Comparison of ENCODE assay signal across 21 cellular contexts in the genomic region with DNA sequence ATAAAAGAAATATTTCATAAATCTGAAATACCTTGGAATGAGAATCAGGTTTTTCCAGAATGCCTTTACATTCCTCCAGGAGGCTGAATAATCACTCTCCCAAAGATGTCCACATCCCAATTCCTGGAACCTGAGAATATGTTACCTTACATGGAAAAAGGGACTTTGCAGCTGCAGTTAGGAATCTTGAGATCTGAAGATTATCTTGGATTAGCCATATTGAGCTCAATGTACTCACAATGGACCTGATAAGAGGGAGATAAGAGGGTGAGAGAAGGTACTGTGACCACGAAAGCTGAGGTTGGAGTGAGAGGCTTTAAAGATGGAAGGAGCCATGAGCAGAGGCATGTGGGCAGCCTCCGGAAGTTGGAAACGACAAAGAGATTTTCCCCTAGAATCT. TPM values are rescaled to one million over a fixed set of nuclear protein-coding genes. Genes with fewer than 3 reads are reported as not detected.
DNase-seq lines count a peak whose midpoint lies in the region; ATAC-seq and TF ChIP-seq lines count a peak whose summit lies in the region.
"Had no signal": no experiment of that assay in that cellular context is flagged by ENCODE, and none has a peak within 500 bp of the region (broad histone marks: within the 10 kb centered on the region; RNA-seq: fewer than 3 reads in every experiment).

No MANE protein-coding gene starts in this region.

- H3K27me3 ChIP-seq in Caco-2 (replicated peaks; ENCODE audit: control insufficient read depth, insufficient read depth, low read length) = no peaks in the 10 kb centered on the region
- no peaks in the 10 kb centered on the region for H3K27me3 ChIP-seq in GM23338 (ENCODE audit: insufficient read depth)
- peaks cover 35% of the 10 kb centered on the region for H3K27me3 ChIP-seq in endodermal cell (ENCODE audit: control insufficient read depth, insufficient read depth, low read length, poor library complexity, severe bottlenecking)
- H3K27me3 ChIP-seq in mesendoderm (ENCODE audit: insufficient read depth, low read length, poor library complexity) = no peaks in the 10 kb centered on the region
- H3K27me3 ChIP-seq: BE2C, BLaER1 had no signal

- H2AK5ac ChIP-seq in mesendoderm (ENCODE audit: low read length) = no peak overlapping the region

- no TSS peak for BruUV-seq in Caco-2 (replicated peaks; lab: Mats Ljungman, UMichigan)

- H3K4me2 ChIP-seq in GM23338 (no peak overlapping the region), mesendoderm (ENCODE audit: low read length) (no peak overlapping the region)
- H3K4me2 ChIP-seq: BLaER1 had no signal

- no peak overlapping the region for H4K8ac ChIP-seq in mesendoderm (ENCODE audit: low read depth, low read length)

- no peak overlapping the region for H4K5ac ChIP-seq in mesendoderm (ENCODE audit: low read length)

- H3K27me3 Mint-ChIP-seq in Caco-2 (ENCODE audit: insufficient read depth, unreplicated experiment) (no peaks in the 10 kb centered on the region), GM23338 (ENCODE audit: insufficient read depth, low read depth, poor library complexity) (peaks cover 2% of the 10 kb centered on the region), endodermal cell (ENCODE audit: insufficient read depth) (peaks cover 67% of the 10 kb centered on the region)

- H3K23ac ChIP-seq in mesendoderm (ENCODE audit: low read length) = no peak overlapping the region

- intact Hi-C loops in Caco-2 (cut with micrococcal nuclease; ENCODE audit: unreplicated experiment) = no loop called here

- H3K36me3 ChIP-seq in Caco-2 (ENCODE audit: control insufficient read depth, insufficient read depth, low read length) (no peaks in the 10 kb centered on the region), GM23338 (ENCODE audit: insufficient read depth) (no peaks in the 10 kb centered on the region), endodermal cell (ENCODE audit: control insufficient read depth, insufficient read depth, low read length) (no peaks in the 10 kb centered on the region), mesendoderm (ENCODE audit: control insufficient read depth, insufficient read depth, low read length) (no peaks in the 10 kb centered on the region)
- H3K36me3 ChIP-seq: BE2C, BLaER1 had no signal

- H3K4me1 Mint-ChIP-seq in Caco-2 (ENCODE audit: low read depth, unreplicated experiment) = peaks cover 21% of the 10 kb centered on the region
- H3K4me1 Mint-ChIP-seq in GM23338 = no peaks in the 10 kb centered on the region
- no peaks in the 10 kb centered on the region for H3K4me1 Mint-ChIP-seq in endodermal cell

- no peak overlapping the region for H3K18ac ChIP-seq in mesendoderm (ENCODE audit: low read length)

- H3K9me3 Mint-ChIP-seq in Caco-2 (ENCODE audit: unreplicated experiment) (peaks cover 11% of the 10 kb centered on the region), GM23338 (no peaks in the 10 kb centered on the region), endodermal cell (peaks cover 21% of the 10 kb centered on the region)
- H3K9me3 Mint-ChIP-seq: CD8-positive, alpha-beta memory T cell had no signal

- H3K9ac ChIP-seq in endodermal cell (ENCODE audit: extremely low read depth, low read length, poor library complexity, severe bottlenecking) (no peak overlapping the region), mesendoderm (ENCODE audit: low read length) (no peak overlapping the region)
- H3K9ac ChIP-seq: BLaER1 had no signal

- WGBS in endodermal cell (ENCODE audit: insufficient coverage in 1 of 2, insufficient read length in 1 of 2), 2 experiments = 75 to 76% methylated on average over 2 to 3 of the region's 3 CpGs
- no CpG with 5 or more reads among the region's 3 CpGs for WGBS in mesendoderm (ENCODE audit: extremely low coverage, insufficient coverage, low lambda C conversion rate)

- no peaks in the 10 kb centered on the region for H3K79me2 ChIP-seq in GM23338 (replicated peaks; ENCODE audit: insufficient read depth)
- H3K79me2 ChIP-seq in mesendoderm (ENCODE audit: control insufficient read depth, insufficient read depth, low read length) = no peaks in the 10 kb centered on the region

- H3K9me3 ChIP-seq in Caco-2 (no peaks in the 10 kb centered on the region), endodermal cell (ENCODE audit: control insufficient read depth, low read length) (peaks cover 32% of the 10 kb centered on the region)
- H3K9me3 ChIP-seq: BE2C, BLaER1 had no signal

- H3K27ac Mint-ChIP-seq in Caco-2 (ENCODE audit: unreplicated experiment) (peak overlapping the region; percentile 26), GM23338 (no peak overlapping the region), endodermal cell (no peak overlapping the region)
- H3K27ac Mint-ChIP-seq: CD14-positive monocyte; CD4-positive, alpha-beta memory T cell; CD4-positive, CD25-positive, alpha-beta regulatory T cell; CD8-positive, alpha-beta memory T cell had no signal

- H2BK5ac ChIP-seq in mesendoderm (ENCODE audit: low read length) = no peak overlapping the region

- no peak overlapping the region for H3K4me3 Mint-ChIP-seq in Caco-2 (ENCODE audit: unreplicated experiment)
- no peak overlapping the region for H3K4me3 Mint-ChIP-seq in GM23338
- H3K4me3 Mint-ChIP-seq in endodermal cell = no peak overlapping the region
- H3K4me3 Mint-ChIP-seq: CD4-positive, alpha-beta memory T cell; CD4-positive, CD25-positive, alpha-beta regulatory T cell; CD8-positive, alpha-beta memory T cell had no signal

- H3K4me1 ChIP-seq in Caco-2 = peaks cover 13% of the 10 kb centered on the region
- no peaks in the 10 kb centered on the region for H3K4me1 ChIP-seq in GM23338 (ENCODE audit: insufficient read depth)
- no peaks in the 10 kb centered on the region for H3K4me1 ChIP-seq in endodermal cell (ENCODE audit: control insufficient read depth, insufficient read depth, low read length)
- no peaks in the 10 kb centered on the region for H3K4me1 ChIP-seq in mesendoderm (ENCODE audit: control insufficient read depth, low read depth, low read length)
- H3K4me1 ChIP-seq: BLaER1 had no signal

- no peak overlapping the region for H3K56ac ChIP-seq in mesendoderm (ENCODE audit: low read length)

- no peaks in the 10 kb centered on the region for H3F3A ChIP-seq in GM23338 (replicated peaks; ENCODE audit: low read depth)

- 0 out of 2 replicates have a peak overlapping the region, but pooled peaks have one; percentile 5 for H2AFZ ChIP-seq in GM23338

- H3K4ac ChIP-seq in mesendoderm (ENCODE audit: low read depth, low read length) = no peak overlapping the region

- H4K20me1 ChIP-seq in GM23338 (replicated peaks; ENCODE audit: insufficient read depth) = no peaks in the 10 kb centered on the region
- H4K20me1 ChIP-seq: BLaER1 had no signal

- H2BK120ac ChIP-seq in mesendoderm (ENCODE audit: low read depth, low read length) = no peak overlapping the region

- no peaks in the 10 kb centered on the region for H3K79me1 ChIP-seq in mesendoderm (ENCODE audit: low read length)

- DNase-seq in Caco-2 = no peak
- no peak for DNase-seq in GM23338 (ENCODE audit: low spot score)
- DNase-seq in endodermal cell = no peak
- peak; percentile 78 for DNase-seq in mesendoderm
- DNase-seq in SHP77 treated with DMSO at 0.1 percent for 48 hours (lab: John Stamatoyannopoulos, UW) = no peak
- no peak for DNase-seq in caudate nucleus (lab: John Stamatoyannopoulos, UW)
- DNase-seq in HCEC 1CT = no peak
- DNase-seq in hypothalamus (lab: John Stamatoyannopoulos, UW) = no peak
- DNase-seq: 8988T; ACHN; BE2C; C1 segment of cervical spinal cord; Calu3; CD4-positive, alpha-beta memory T cell; CD4-positive, CD25-positive, alpha-beta regulatory T cell; CD8-positive, alpha-beta memory T cell; COR-L47; DMS79 treated with DMSO at 0.1 percent for 48 hours; GF-D8 had no signal

- POLR2A ChIA-PET in Caco-2 (lab: Charles Lee) = no interaction called here

- H3K4me3 ChIP-seq in Caco-2 (ENCODE audit: low read depth, low read length) = no peak overlapping the region
- H3K4me3 ChIP-seq in GM23338 = no peak overlapping the region
- H3K4me3 ChIP-seq in endodermal cell (ENCODE audit: low read length) = peak overlapping the region; percentile 65
- no peak overlapping the region for H3K4me3 ChIP-seq in mesendoderm (ENCODE audit: low read length)
- H3K4me3 ChIP-seq: BLaER1 had no signal

- H3K9me2 ChIP-seq in GM23338 (ENCODE audit: insufficient read depth) = 0 out of 2 replicates have a peak, but pooled peaks cover under 1% of the 10 kb centered on the region

- H3K36me3 Mint-ChIP-seq in Caco-2 (ENCODE audit: insufficient read depth, unreplicated experiment) = no peaks in the 10 kb centered on the region
- H3K36me3 Mint-ChIP-seq in GM23338 (ENCODE audit: low read depth) = no peaks in the 10 kb centered on the region
- no peaks in the 10 kb centered on the region for H3K36me3 Mint-ChIP-seq in endodermal cell (ENCODE audit: low read depth)
- H3K36me3 Mint-ChIP-seq: CD14-positive monocyte; CD4-positive, alpha-beta memory T cell; CD4-positive, CD25-positive, alpha-beta regulatory T cell; CD8-positive, alpha-beta memory T cell had no signal

- no peak overlapping the region for H3K27ac ChIP-seq in GM23338 (ENCODE audit: low read depth)
- no peak overlapping the region for H3K27ac ChIP-seq in endodermal cell (ENCODE audit: low read depth, low read length)
- H3K27ac ChIP-seq in mesendoderm (ENCODE audit: low read depth, low read length) = no peak overlapping the region
- no peak overlapping the region for H3K27ac ChIP-seq in caudate nucleus (ENCODE audit: low read depth, low read length)
- H3K27ac ChIP-seq: BLaER1 had no signal

- CTCF ChIA-PET in Caco-2 (lab: Charles Lee) = interaction anchor here (0.6 kb wide), 2 partner anchors 167 to 545 kb away, joined by 3 read pairs; no protein-coding TSS in a partner anchor

- ATAC-seq in GM23338 = no peak

- no peak overlapping the region for H2BK15ac ChIP-seq in mesendoderm (replicated peaks; ENCODE audit: low read depth)

- TF ChIP-seq CTCF in Caco-2 (IDR thresholded peaks at IDR 0.05; ENCODE audit: insufficient read depth in 1 of 2, low read depth in 1 of 2, low read length in 1 of 2, severe bottlenecking in 1 of 2, unreplicated experiment in 1 of 2) (no peak), GM23338 (conservative IDR thresholded peaks at IDR 0.05; ENCODE audit: low read depth in 2 of 2) (no peak), endodermal cell (conservative IDR thresholded peaks at IDR 0.05) (no peak)

TF ChIP-seq in GM23338, 12 proteins besides CTCF, POLR2A, EP300 and RAD21 (continues in another document):
- TF ChIP-seq EZH2phosphoT487 (IDR thresholded peaks at IDR 0.05; ENCODE audit: unreplicated experiment) = no peak

RNA-seq across cellular contexts. Expression of gene MBNL2, which starts 36.8 kb away (rescaled TPM):
- 41.6 TPM in 2 replicates for total RNA-seq in Caco-2 (2022)
- 1.3 and 3.2 TPM in 2 replicates for total RNA-seq in GM23338 (2014; rRNA removed; shearing (Covaris generic))
- polyA plus RNA-seq in GM23338 (2016; fragmentation: Nextera tagmentation; extraction: Ambion mirVana) = 0.49 and 0.55 TPM in 2 replicates
- 1 to 10 TPM; 1.7 to 3.3 TPM for total RNA-seq in endodermal cell
- 22.0 TPM for polyA plus RNA-seq in endodermal cell (2013, experiment 1 of 2)
- polyA plus RNA-seq in endodermal cell (2013, experiment 2 of 2) = 22.7 TPM
- polyA plus RNA-seq in mesendoderm (2013, experiment 1 of 2) = 2.0 TPM
- polyA plus RNA-seq in mesendoderm (2013, experiment 2 of 2) = 2.2 TPM
